Comparison of ENCODE assay signal across 9 cellular contexts in the genomic region with DNA sequence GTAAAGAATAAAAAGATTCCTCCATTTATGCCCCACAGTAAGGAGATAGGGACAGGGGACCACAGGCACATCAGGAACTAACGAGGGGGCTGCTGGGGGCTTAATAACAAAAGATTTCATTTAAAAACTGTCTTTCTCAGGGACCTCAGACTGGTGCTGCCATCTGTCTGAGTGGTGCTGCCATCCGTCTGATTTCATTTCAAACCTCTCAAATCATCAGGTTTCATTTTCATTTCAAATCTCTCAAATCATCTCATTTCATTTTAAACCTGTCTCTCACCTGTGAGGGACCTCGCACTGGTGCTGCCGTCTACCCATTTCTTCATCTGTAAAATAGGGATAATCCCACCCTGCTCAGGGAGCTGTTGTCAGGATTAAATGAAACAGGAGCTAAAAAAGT. TPM values are rescaled to one million over a fixed set of nuclear protein-coding genes. Genes with fewer than 3 reads are reported as not detected.
"Had no signal": no experiment of that assay in that cellular context is flagged by ENCODE, and none has a peak within 500 bp of the region (broad histone marks: within the 10 kb centered on the region; RNA-seq: fewer than 3 reads in every experiment).

No MANE protein-coding gene starts in this region.

- H3K4me3 Mint-ChIP-seq: H9, IgD-negative memory B cell had no signal

- H3K27ac Mint-ChIP-seq: H9 had no signal

- H3K27ac ChIP-seq: GM23248, HL-60, KMS-11 had no signal

- H3K4me3 ChIP-seq: GM23248 had no signal

- ATAC-seq: HepG2 had no signal

- H3K4me2 ChIP-seq: KMS-11 had no signal

- H3K9ac ChIP-seq: GM23248, KMS-11 had no signal

- H3K9me3 Mint-ChIP-seq: H9, IgD-negative memory B cell had no signal

- H3K36me3 Mint-ChIP-seq: IgD-negative memory B cell had no signal

- H2AFZ ChIP-seq: GM23248 had no signal

- DNase-seq: GM23248, H9, HCEC 1CT, KBM-7 had no signal

RNA-seq across cellular contexts. Expression of a gene that starts 45.9 kb away (rescaled TPM):
- total RNA-seq: H1, H9, HepG2 had no signal
